25 cellular contexts compared by ENCODE assay signal in genomic region chr12:49138587-49138986, GRCh38. TPM values are rescaled to one million over a fixed set of nuclear protein-coding genes. Genes with fewer than 3 reads are reported as not detected.
DNase-seq lines count a peak whose midpoint lies in the region; ATAC-seq, FAIRE-seq and TF ChIP-seq lines count a peak whose summit lies in the region.
"Had no signal": no experiment of that assay in that cellular context is flagged by ENCODE, and none has a peak within 500 bp of the region (broad histone marks: within the 10 kb centered on the region; RNA-seq: fewer than 3 reads in every experiment).

No MANE protein-coding gene starts in this region.

- H3K36me3 Mint-ChIP-seq in T-helper 17 cell (ENCODE audit: low read depth), result no peaks in the 10 kb centered on the region

- H3K9me3 ChIP-seq in OCI-LY7 (ENCODE audit: low read length) (no peaks in the 10 kb centered on the region), T-helper 17 cell (ENCODE audit: control insufficient read depth, low read length, poor library complexity, severe bottlenecking) (no peaks in the 10 kb centered on the region)

- H3K4me2 ChIP-seq in OCI-LY7 (ENCODE audit: low read length), result no peak overlapping the region
- H3K4me2 ChIP-seq: smooth muscle cell had no signal

- H3K4me3 ChIP-seq in OCI-LY7 (ENCODE audit: low read depth, low read length, poor library complexity, severe bottlenecking), result no peak overlapping the region
- H3K4me3 ChIP-seq: dorsolateral prefrontal cortex, smooth muscle cell had no signal

- H2AFZ ChIP-seq in OCI-LY7 (ENCODE audit: low read length), result no peak overlapping the region

- CTCF ChIA-PET in OCI-LY7 (lab: Charles Lee; ENCODE audit: unreplicated experiment), result no interaction called here

- TF ChIP-seq CTCF in OCI-LY7 (conservative IDR thresholded peaks at IDR 0.05; ENCODE audit: low read length), result no peak

- H3K4me3 Mint-ChIP-seq in T-helper 17 cell, result no peak overlapping the region
- H3K4me3 Mint-ChIP-seq: CD8-positive, alpha-beta memory T cell had no signal

- peaks cover 4% of the 10 kb centered on the region for H3K4me1 ChIP-seq in OCI-LY7 (ENCODE audit: insufficient read depth, low read length, poor library complexity, severe bottlenecking)

- BruUV-seq in OCI-LY7 (replicated peaks; lab: Mats Ljungman, UMichigan), result TSS peak; percentile 44

- DNase-seq in COLO829 (ENCODE audit: low spot score) (peak; percentile 78), GM18507 (ENCODE audit: extremely low spot score, insufficient read length, low read depth) (no peak), OCI-LY7 (ENCODE audit: low spot score) (no peak), erythroblast (lab: John Stamatoyannopoulos, UW) (peak; percentile 27 to 59), DMS53 treated with DMSO at 0.1 percent for 48 hours (lab: John Stamatoyannopoulos, UW; ENCODE audit: unreplicated experiment) (no peak), T-helper 17 cell (no peak)
- DNase-seq: activated CD4-positive, alpha-beta T cell treated with anti-CD3 and anti-CD28 coated beads for 48 hours; activated naive CD4-positive, alpha-beta T cell treated with anti-CD3 and anti-CD28 coated beads, Interleukin-2, amount 50 U/mL, for 16 hours; activated T-cell treated with anti-CD3 and anti-CD28 coated beads, Interleukin-2, amount 50 U/mL, for 48 hours; CD8-positive, alpha-beta memory T cell; dorsolateral prefrontal cortex; head of caudate nucleus; IMR-90; MM.1S; NCI-H446; nucleus accumbens; stimulated activated CD4-positive, alpha-beta T cell treated with anti-CD3 and anti-CD28 coated beads, Interleukin-2, amount 100 ng/mL, for 48 hours; stimulated activated naive CD4-positive, alpha-beta T cell treated with Interleukin-2 at 50 U/mL for 16 hours; SW 1271 had no signal

- no peaks in the 10 kb centered on the region for H4K20me1 ChIP-seq in OCI-LY7 (ENCODE audit: insufficient read depth, low read length)

- intact Hi-C loops in OCI-LY7 (cut with micrococcal nuclease; ENCODE audit: unreplicated experiment), result no loop called here

- no peaks in the 10 kb centered on the region for H3K27me3 Mint-ChIP-seq in T-helper 17 cell
- H3K27me3 Mint-ChIP-seq: CD8-positive, alpha-beta memory T cell had no signal

- H3K4me1 Mint-ChIP-seq in T-helper 17 cell, result peaks cover 7% of the 10 kb centered on the region

- H3K79me2 ChIP-seq in OCI-LY7 (ENCODE audit: insufficient read depth, low read depth, low read length), result peaks cover 14% of the 10 kb centered on the region

- peaks cover 8% of the 10 kb centered on the region for H3K36me3 ChIP-seq in OCI-LY7 (ENCODE audit: insufficient read depth, low read length)

- no peak for TF ChIP-seq POLR2A in erythroblast (IDR thresholded peaks at IDR 0.05; ENCODE audit: low read length)

- no peaks in the 10 kb centered on the region for H3K9me2 ChIP-seq in OCI-LY7 (ENCODE audit: insufficient read depth, low read length)

- POLR2A ChIA-PET in OCI-LY7 (lab: Charles Lee), result interaction anchor here (0.5 to 1.1 kb wide), 4 partner anchors 12 to 228 kb away, joined by 4 to 6 read pairs (median 5); no protein-coding TSS in a partner anchor

- no peak overlapping the region for H3K27ac ChIP-seq in OCI-LY7 (ENCODE audit: low read depth, low read length, poor library complexity, severe bottlenecking)
- H3K27ac ChIP-seq: dorsolateral prefrontal cortex had no signal

- ATAC-seq in T-helper 17 cell (no peak), GM21619 (IDR thresholded peaks at IDR 0.05; ENCODE audit: unreplicated experiment) (no peak)

- FAIRE-seq in GM18507 (lab: Jason Lieb, UNC), result peak; percentile 35
- FAIRE-seq: endothelial cell of umbilical vein, H1, TTC549 had no signal

- H3K27ac Mint-ChIP-seq in T-helper 17 cell, result no peak overlapping the region
- H3K27ac Mint-ChIP-seq: CD8-positive, alpha-beta memory T cell had no signal

RNA-seq across cellular contexts. Expression of gene TUBA1B, which starts 7.4 kb away (rescaled TPM):
- 3,393 and 3,539 TPM in 2 replicates for total RNA-seq in OCI-LY7 (2014; rRNA removed; shearing (Covaris generic))
- total RNA-seq in OCI-LY7 (2022) (2,079 and 2,137 TPM in 2 replicates), T-helper 17 cell (100 to 1,000 TPM; 137 to 159 TPM)

RNA-seq across cellular contexts. Expression of gene LMBR1L, which starts 27.9 kb away (rescaled TPM):
- total RNA-seq in OCI-LY7 (2014; rRNA removed; shearing (Covaris generic)), result 26.8 and 37.2 TPM in 2 replicates
- total RNA-seq in OCI-LY7 (2022), result 43.6 and 48.1 TPM in 2 replicates
- total RNA-seq in T-helper 17 cell, result 100 to 1,000 TPM; 257 to 270 TPM

RNA-seq across cellular contexts. Expression of gene DHH, which starts 44.0 kb away (rescaled TPM):
- total RNA-seq in OCI-LY7 (2014; rRNA removed; shearing (Covaris generic)), result 0.06 TPM in 1 of 2 replicates, not detected in the other
- total RNA-seq in OCI-LY7 (2022) (0.17 and 0.31 TPM in 2 replicates), T-helper 17 cell (under 1 TPM; 0.17 to 0.44 TPM)
- total RNA-seq: Daoy had no signal

RNA-seq across cellular contexts. Expression of gene TUBA1A, which starts 50.3 kb away (rescaled TPM):
- 189 and 214 TPM in 2 replicates for total RNA-seq in OCI-LY7 (2014; rRNA removed; shearing (Covaris generic))
- total RNA-seq in OCI-LY7 (2022) (136 and 159 TPM in 2 replicates), T-helper 17 cell (100 to 1,000 TPM; 282 to 416 TPM)

Comparison
In these comparisons a context has a peak if more than half of its experiments do, and no peak if none do; other contexts are left out.
1. DNase-seq: peak in COLO829 (single experiment) and erythroblast (2 of 2); none in GM18507 (single experiment), OCI-LY7 (single experiment), DMS53 treated with DMSO at 0.1 percent for 48 hours (single experiment) and T-helper 17 cell (0 of 3).
2. RNA of gene TUBA1B, which starts 7.4 kb away (total RNA-seq): 2,079 to 3,539 TPM in OCI-LY7; 137 to 159 TPM in T-helper 17 cell; every median in the first group is over 10 times any median in the second.
3. RNA of gene LMBR1L, which starts 27.9 kb away (total RNA-seq): 257 to 270 TPM in T-helper 17 cell; 26.8 to 48.1 TPM in OCI-LY7; every median in the first group is over 4 times any median in the second.